ENCODE assay signal across 8 cellular contexts in the genomic region with DNA sequence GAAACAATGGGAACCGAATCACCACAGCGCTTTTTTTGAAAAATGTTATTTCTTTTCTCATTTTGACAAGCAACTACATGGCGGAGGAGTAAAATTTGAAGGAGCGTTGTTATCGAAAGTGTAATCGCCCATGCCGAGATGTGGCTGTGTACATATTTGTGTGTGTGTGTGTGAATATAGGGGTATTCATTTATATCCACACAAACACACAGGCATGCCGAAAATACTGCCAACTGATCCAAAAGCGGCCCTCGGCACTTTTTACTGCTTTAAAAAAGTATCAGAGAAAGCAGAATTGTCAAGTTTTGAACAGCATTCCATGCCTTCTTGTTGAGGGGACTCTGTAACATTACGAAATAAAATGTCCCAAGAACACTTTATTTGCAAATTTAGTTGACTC. TPM values are rescaled to one million over a fixed set of nuclear protein-coding genes. Genes with fewer than 3 reads are reported as not detected.
A peak's percentile ranks its signal among the peaks of the same experiment; 100 is the strongest.
DNase-seq lines count a peak whose midpoint lies in the region; ATAC-seq and TF ChIP-seq lines count a peak whose summit lies in the region.

No MANE protein-coding gene starts in this region.

- H3K4me1 ChIP-seq in stomach, result peaks cover 8 to 47% (median 28%) of the 10 kb centered on the region in 4 donors

- DNase-seq in NCI-H82 (lab: John Stamatoyannopoulos, UW) (peak; percentile 43), NCI-H82 treated with DMSO at 0.1 percent for 48 hours (lab: John Stamatoyannopoulos, UW; ENCODE audit: unreplicated experiment) (no peak), immature natural killer cell (no peak), stomach (no peak), NCI-H1930 (lab: John Stamatoyannopoulos, UW) (no peak), OCI-M2 (lab: John Stamatoyannopoulos, UW; ENCODE audit: unreplicated experiment) (no peak)
- DNase-seq in activated T-helper 1 cell treated with anti-CD3 and anti-CD28 coated beads, Interleukin-12 subunit alpha, Interleukin-12 subunit beta, Interleukin-2, Interleukin-4 antibody, amounts not matched to agents 30 ng/mL and 10 ng/mL and 1 ng/mL, durations not matched to agents 14 hours and 24 hours and 36 hours (ENCODE audit: low spot score), result no peak

- no peak overlapping the region for H3K27ac Mint-ChIP-seq in activated T-helper 1 cell treated with anti-CD3 and anti-CD28 coated beads, Interleukin-12 subunit alpha, Interleukin-12 subunit beta, Interleukin-2, Interleukin-4 antibody, amounts not matched to agents 30 ng/mL and 10 ng/mL and 1 ng/mL, durations not matched to agents 14 hours and 24 hours and 36 hours
- H3K27ac Mint-ChIP-seq in immature natural killer cell, result no peak overlapping the region

- H3K4me3 Mint-ChIP-seq in activated T-helper 1 cell treated with anti-CD3 and anti-CD28 coated beads, Interleukin-12 subunit alpha, Interleukin-12 subunit beta, Interleukin-2, Interleukin-4 antibody, amounts not matched to agents 30 ng/mL and 10 ng/mL and 1 ng/mL, durations not matched to agents 14 hours and 24 hours and 36 hours, result peak overlapping the region; percentile 32
- H3K4me3 Mint-ChIP-seq in immature natural killer cell, result peak overlapping the region; percentile 67 to 85 (median 79)

- ATAC-seq in GM18873 (IDR thresholded peaks at IDR 0.05; ENCODE audit: low FRiP score, unreplicated experiment), result no peak

- no peaks in the 10 kb centered on the region for H3K4me1 Mint-ChIP-seq in activated T-helper 1 cell treated with anti-CD3 and anti-CD28 coated beads, Interleukin-12 subunit alpha, Interleukin-12 subunit beta, Interleukin-2, Interleukin-4 antibody, amounts not matched to agents 30 ng/mL and 10 ng/mL and 1 ng/mL, durations not matched to agents 14 hours and 24 hours and 36 hours (ENCODE audit: low read depth)
- peaks cover 16 to 35% of the 10 kb centered on the region in 2 donors for H3K4me1 Mint-ChIP-seq in immature natural killer cell

- peaks cover 0 to 7% (median 0%) of the 10 kb centered on the region in 3 donors for H3K27me3 ChIP-seq in stomach

- H3K36me3 ChIP-seq in stomach, result no peaks in the 10 kb centered on the region

- 0 to 3% (median 1%) methylated on average over 11 of the region's 11 CpGs for WGBS in stomach, 5 donors

- TF ChIP-seq EP300 in stomach (IDR thresholded peaks at IDR 0.05), result no peak

- H3K27me3 Mint-ChIP-seq in activated T-helper 1 cell treated with anti-CD3 and anti-CD28 coated beads, Interleukin-12 subunit alpha, Interleukin-12 subunit beta, Interleukin-2, Interleukin-4 antibody, amounts not matched to agents 30 ng/mL and 10 ng/mL and 1 ng/mL, durations not matched to agents 14 hours and 24 hours and 36 hours (ENCODE audit: insufficient read depth), result peaks cover 27% of the 10 kb centered on the region
- H3K27me3 Mint-ChIP-seq in immature natural killer cell (ENCODE audit: low read depth in 3 of 3), result peaks cover 2 to 8% (median 5%) of the 10 kb centered on the region in 3 donors

- H3K9me3 ChIP-seq in stomach, result no peaks in the 10 kb centered on the region

- no peaks in the 10 kb centered on the region for H3K9me3 Mint-ChIP-seq in activated T-helper 1 cell treated with anti-CD3 and anti-CD28 coated beads, Interleukin-12 subunit alpha, Interleukin-12 subunit beta, Interleukin-2, Interleukin-4 antibody, amounts not matched to agents 30 ng/mL and 10 ng/mL and 1 ng/mL, durations not matched to agents 14 hours and 24 hours and 36 hours
- no peaks in the 10 kb centered on the region for H3K9me3 Mint-ChIP-seq in immature natural killer cell

- TF ChIP-seq POLR2A in stomach (IDR thresholded peaks at IDR 0.05), result no peak

- no peaks in the 10 kb centered on the region for H3K36me3 Mint-ChIP-seq in activated T-helper 1 cell treated with anti-CD3 and anti-CD28 coated beads, Interleukin-12 subunit alpha, Interleukin-12 subunit beta, Interleukin-2, Interleukin-4 antibody, amounts not matched to agents 30 ng/mL and 10 ng/mL and 1 ng/mL, durations not matched to agents 14 hours and 24 hours and 36 hours (ENCODE audit: low read depth)
- no peaks in the 10 kb centered on the region for H3K36me3 Mint-ChIP-seq in immature natural killer cell

- intact Hi-C loops in activated T-helper 1 cell treated with anti-CD3 and anti-CD28 coated beads, Interleukin-12 subunit alpha, Interleukin-12 subunit beta, Interleukin-2, Interleukin-4 antibody, amounts not matched to agents 30 ng/mL and 10 ng/mL and 1 ng/mL, durations not matched to agents 14 hours and 24 hours and 36 hours (cut with micrococcal nuclease), result no loop called here
- intact Hi-C loops in stomach (cut with DNase I; ENCODE audit: low total_unique reads), result no loop called here

- H3K4me3 ChIP-seq in stomach, result peak overlapping the region; percentile 79 to 89 (median 80)

- peak overlapping the region; percentile 78 to 93 (median 87) for H3K27ac ChIP-seq in stomach

- TF ChIP-seq CTCF in stomach (IDR thresholded peaks at IDR 0.05), result no peak

RNA-seq across cellular contexts. Expression of gene PBX1, which starts 1.1 kb away (rescaled TPM):
- not detected in 2 replicates for total RNA-seq in activated T-helper 1 cell treated with anti-CD3 and anti-CD28 coated beads, Interleukin-12 subunit alpha, Interleukin-12 subunit beta, Interleukin-2, Interleukin-4 antibody, amounts not matched to agents 30 ng/mL and 10 ng/mL and 1 ng/mL, durations not matched to agents 14 hours and 24 hours and 36 hours
- polyA plus RNA-seq in immature natural killer cell (under 1 TPM in 2 of 3 donors, not detected in 1; 0.40 to 0.72 TPM), stomach (10 to 100 TPM; 11.0 to 15.6 (median 12.3) TPM)
- 100 to 1,000 TPM in 1 of 5 donors, 10 to 100 TPM in 4; 11.6 to 113 (median 31.0) TPM for total RNA-seq in stomach

Comparison
In these comparisons a context has a peak if more than half of its experiments do, and no peak if none do; other contexts are left out.
1. RNA of gene PBX1, which starts 1.1 kb away (total RNA-seq): 11.6 to 113 TPM in stomach; not detected in activated T-helper 1 cell treated with anti-CD3 and anti-CD28 coated beads, Interleukin-12 subunit alpha, Interleukin-12 subunit beta, Interleukin-2, Interleukin-4 antibody, amounts not matched to agents 30 ng/mL and 10 ng/mL and 1 ng/mL, durations not matched to agents 14 hours and 24 hours and 36 hours; every median in the first group is over 10 times any median in the second.